ENCODE assay signal across 20 cellular contexts in genomic region chr22:43526951-43527350, GRCh38.
"Had no signal": no experiment of that assay in that cellular context is flagged by ENCODE, and none has a peak within 500 bp of the region (broad histone marks: within the 10 kb centered on the region; RNA-seq: fewer than 3 reads in every experiment).

No MANE protein-coding gene starts in this region.

- H3K36me3 ChIP-seq: left lung, prostate gland, right atrium auricular region, spleen, thoracic aorta, transverse colon, upper lobe of right lung, uterus had no signal

- H3K4me3 Mint-ChIP-seq: naive thymus-derived CD4-positive, alpha-beta T cell; stimulated activated naive B cell treated with anti-CD40 and anti-IgM and Interleukin-4, amounts not matched to agents 10 μg/mL and 1 μg/mL and 100 μg/mL, for 72 hours; stimulated activated naive CD8-positive, alpha-beta T cell treated with anti-CD3 and anti-CD28 coated beads, Interleukin-15, Interleukin-2, amounts not matched to agents 100 ng/mL and 50 ng/mL, for 24 hours had no signal

- H3K9me3 ChIP-seq: left lung, prostate gland, right atrium auricular region, spleen, thoracic aorta, transverse colon, upper lobe of right lung, uterus had no signal

- ATAC-seq: left cardiac atrium; left lung; naive thymus-derived CD4-positive, alpha-beta T cell; stimulated activated naive B cell treated with anti-CD40 and anti-IgM and Interleukin-4, amounts not matched to agents 10 μg/mL and 1 μg/mL and 100 μg/mL, for 72 hours; upper lobe of right lung had no signal

- DNase-seq: effector CD4-positive, alpha-beta T cell; hypothalamus; left cardiac atrium; mesenchymal stem cell; midbrain; naive thymus-derived CD4-positive, alpha-beta T cell; spleen; stimulated activated CD4-positive, alpha-beta T cell treated with anti-CD3 and anti-CD28 coated beads, Interleukin-4, amount 100 ng/mL, for 4 hours; stimulated activated naive B cell treated with anti-CD40 and anti-IgM and Interleukin-4, amounts not matched to agents 10 μg/mL and 1 μg/mL and 100 μg/mL, for 72 hours; transverse colon; uterus had no signal

- H3K27ac ChIP-seq: dorsolateral prefrontal cortex, left lung, parathyroid adenoma, prostate gland, right atrium auricular region, skin epidermis, spleen, thoracic aorta, transverse colon, upper lobe of right lung, uterus had no signal

- H3K4me1 Mint-ChIP-seq: stimulated activated naive B cell treated with anti-CD40 and anti-IgM and Interleukin-4, amounts not matched to agents 10 μg/mL and 1 μg/mL and 100 μg/mL, for 72 hours had no signal

- H3K9me3 Mint-ChIP-seq: naive thymus-derived CD4-positive, alpha-beta T cell; stimulated activated naive B cell treated with anti-CD40 and anti-IgM and Interleukin-4, amounts not matched to agents 10 μg/mL and 1 μg/mL and 100 μg/mL, for 72 hours; stimulated activated naive CD8-positive, alpha-beta T cell treated with anti-CD3 and anti-CD28 coated beads, Interleukin-15, Interleukin-2, amounts not matched to agents 100 ng/mL and 50 ng/mL, for 24 hours had no signal

- H3K4me3 ChIP-seq: dorsolateral prefrontal cortex, left lung, prostate gland, right atrium auricular region, skin epidermis, spleen, thoracic aorta, transverse colon, upper lobe of right lung, uterus had no signal

- H3K27me3 ChIP-seq: dorsolateral prefrontal cortex, right atrium auricular region, upper lobe of right lung, uterus had no signal

- H3K4me1 ChIP-seq: left lung, parathyroid adenoma, prostate gland, right atrium auricular region, spleen, transverse colon, upper lobe of right lung, uterus had no signal

- H3K36me3 Mint-ChIP-seq: naive thymus-derived CD4-positive, alpha-beta T cell; stimulated activated naive B cell treated with anti-CD40 and anti-IgM and Interleukin-4, amounts not matched to agents 10 μg/mL and 1 μg/mL and 100 μg/mL, for 72 hours had no signal
